10 cellular contexts compared by ENCODE assay signal in the genomic region with DNA sequence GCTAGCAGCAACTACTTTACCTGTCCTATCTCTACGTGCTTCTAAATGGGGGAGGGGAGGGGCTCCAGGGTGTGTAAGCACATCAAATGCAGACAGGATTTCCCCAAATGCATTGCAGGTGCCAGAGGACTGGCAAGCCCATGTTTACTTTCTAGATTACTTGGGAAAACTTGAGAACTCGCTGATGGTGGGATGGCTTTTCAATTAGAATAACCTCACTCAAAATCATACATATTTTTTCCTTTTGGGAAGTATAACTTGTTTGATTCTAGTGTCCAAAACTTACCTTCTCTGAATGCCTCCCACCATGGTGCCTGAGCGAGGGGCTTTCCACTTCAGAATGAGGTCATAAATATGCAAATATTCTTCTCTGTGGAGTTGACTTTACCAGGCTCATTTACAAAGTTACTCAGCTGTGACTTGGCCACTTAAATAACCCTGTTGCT.
DNase-seq lines count a peak whose midpoint lies in the region; ATAC-seq lines count a peak whose summit lies in the region.
"Had no signal": no experiment of that assay in that cellular context is flagged by ENCODE, and none has a peak within 500 bp of the region (broad histone marks: within the 10 kb centered on the region; RNA-seq: fewer than 3 reads in every experiment).

No MANE protein-coding gene starts in this region.

- DNase-seq in kidney tubule cell (ENCODE audit: low spot score): peak; percentile 61
- no peak for DNase-seq in NCI-H146 treated with DMSO at 0.1 percent for 48 hours (lab: John Stamatoyannopoulos, UW; ENCODE audit: unreplicated experiment)
- no peak for DNase-seq in central memory CD4-positive, alpha-beta T cell
- no peak for DNase-seq in HCEC 1CT
- no peak for DNase-seq in T1000 (lab: John Stamatoyannopoulos, UW)
- DNase-seq: amniotic stem cell, DMS 273 treated with DMSO at 0.1 percent for 48 hours had no signal

- ATAC-seq in GM19023 (IDR thresholded peaks at IDR 0.05; ENCODE audit: unreplicated experiment): peak; percentile 91
- peak; percentile 90 for ATAC-seq in HG02571 (IDR thresholded peaks at IDR 0.05; ENCODE audit: unreplicated experiment)
- peak; percentile 96 for ATAC-seq in HG03457 (IDR thresholded peaks at IDR 0.05; ENCODE audit: unreplicated experiment)
